In genomic region chr11:69370984-69371709, GRCh38 we compare ENCODE assay signal across 19 cellular contexts.
DNase-seq lines count a peak whose midpoint lies in the region; ATAC-seq and TF ChIP-seq lines count a peak whose summit lies in the region.
"Had no signal": no experiment of that assay in that cellular context is flagged by ENCODE, and none has a peak within 500 bp of the region (broad histone marks: within the 10 kb centered on the region; RNA-seq: fewer than 3 reads in every experiment).

No MANE protein-coding gene starts in this region.

- POLR2A ChIA-PET in activated naive CD8-positive, alpha-beta T cell treated with anti-CD3 and anti-CD28 coated beads, Interleukin-2, amount 10 ng/mL, durations not matched to agents 7 days and 5 days (lab: Charles Lee) = no interaction called here

- H3K4me3 Mint-ChIP-seq in activated naive CD8-positive, alpha-beta T cell treated with anti-CD3 and anti-CD28 coated beads, Interleukin-2, amount 10 ng/mL, durations not matched to agents 7 days and 5 days = no peak overlapping the region
- no peak overlapping the region for H3K4me3 Mint-ChIP-seq in activated naive CD8-positive, alpha-beta T cell treated with anti-CD3 and anti-CD28 coated beads for 36 hours
- H3K4me3 Mint-ChIP-seq in chondrocyte (ENCODE audit: unreplicated experiment) = no peak overlapping the region
- H3K4me3 Mint-ChIP-seq: B cell; CD8-positive, alpha-beta T cell; HFFc6 had no signal

- DNase-seq in activated naive CD8-positive, alpha-beta T cell treated with anti-CD3 and anti-CD28 coated beads, Interleukin-2, amount 10 ng/mL, durations not matched to agents 7 days and 5 days = peak; percentile 8
- no peak for DNase-seq in activated naive CD8-positive, alpha-beta T cell treated with anti-CD3 and anti-CD28 coated beads for 36 hours
- DNase-seq in chondrocyte (ENCODE audit: low spot score) = peak; percentile 80
- DNase-seq in left lobe of liver (ENCODE audit: low spot score) = peak; percentile 34
- DNase-seq in stimulated activated CD8-positive, alpha-beta memory T cell treated with anti-CD3 and anti-CD28 coated beads, Interleukin-4, amount 100 ng/mL, for 48 hours = peak; percentile 10
- no peak for DNase-seq in CD1c-positive myeloid dendritic cell (ENCODE audit: extremely low spot score)
- DNase-seq in stimulated activated CD4-positive, alpha-beta T cell treated with anti-CD3 and anti-CD28 coated beads, Interleukin-15, amount 100 ng/mL, for 24 hours = no peak
- no peak for DNase-seq in omental fat pad (ENCODE audit: low spot score)
- DNase-seq: GOT3, HFFc6, NCI-H1048, NCI-H146, NCI-H2227 treated with DMSO at 0.1 percent for 48 hours, NCI-H526, OCI-M1, RPMI8226 had no signal

- TF ChIP-seq CTCF in chondrocyte (IDR thresholded peaks at IDR 0.05) (no peak), omental fat pad (IDR thresholded peaks at IDR 0.05) (no peak)

- no peak overlapping the region for H3K27ac Mint-ChIP-seq in activated naive CD8-positive, alpha-beta T cell treated with anti-CD3 and anti-CD28 coated beads, Interleukin-2, amount 10 ng/mL, durations not matched to agents 7 days and 5 days
- no peak overlapping the region for H3K27ac Mint-ChIP-seq in activated naive CD8-positive, alpha-beta T cell treated with anti-CD3 and anti-CD28 coated beads for 36 hours
- H3K27ac Mint-ChIP-seq in chondrocyte (ENCODE audit: unreplicated experiment) = no peak overlapping the region
- H3K27ac Mint-ChIP-seq: B cell; CD8-positive, alpha-beta T cell; HFFc6 had no signal

- no peaks in the 10 kb centered on the region for H3K4me1 Mint-ChIP-seq in activated naive CD8-positive, alpha-beta T cell treated with anti-CD3 and anti-CD28 coated beads, Interleukin-2, amount 10 ng/mL, durations not matched to agents 7 days and 5 days
- H3K4me1 Mint-ChIP-seq in activated naive CD8-positive, alpha-beta T cell treated with anti-CD3 and anti-CD28 coated beads for 36 hours = peaks cover 3% of the 10 kb centered on the region
- H3K4me1 Mint-ChIP-seq in chondrocyte (ENCODE audit: low read depth) = peaks cover 6% of the 10 kb centered on the region
- H3K4me1 Mint-ChIP-seq: B cell had no signal

- ATAC-seq in activated naive CD8-positive, alpha-beta T cell treated with anti-CD3 and anti-CD28 coated beads, Interleukin-2, amount 10 ng/mL, durations not matched to agents 7 days and 5 days (ENCODE audit: low read depth) = no peak
- ATAC-seq in left lobe of liver = no peak
- ATAC-seq in omental fat pad (ENCODE audit: low FRiP score) = no peak
- ATAC-seq: CD8-positive, alpha-beta T cell; K562 had no signal

- peaks cover 1% of the 10 kb centered on the region for H3K36me3 Mint-ChIP-seq in activated naive CD8-positive, alpha-beta T cell treated with anti-CD3 and anti-CD28 coated beads, Interleukin-2, amount 10 ng/mL, durations not matched to agents 7 days and 5 days
- no peaks in the 10 kb centered on the region for H3K36me3 Mint-ChIP-seq in activated naive CD8-positive, alpha-beta T cell treated with anti-CD3 and anti-CD28 coated beads for 36 hours
- no peaks in the 10 kb centered on the region for H3K36me3 Mint-ChIP-seq in chondrocyte (ENCODE audit: low read depth)
- H3K36me3 Mint-ChIP-seq: CD8-positive, alpha-beta T cell had no signal

- peaks cover 2% of the 10 kb centered on the region for H3K9me3 Mint-ChIP-seq in activated naive CD8-positive, alpha-beta T cell treated with anti-CD3 and anti-CD28 coated beads, Interleukin-2, amount 10 ng/mL, durations not matched to agents 7 days and 5 days
- H3K9me3 Mint-ChIP-seq in activated naive CD8-positive, alpha-beta T cell treated with anti-CD3 and anti-CD28 coated beads for 36 hours = no peaks in the 10 kb centered on the region
- peaks cover 14% of the 10 kb centered on the region for H3K9me3 Mint-ChIP-seq in chondrocyte (ENCODE audit: low read depth)
- H3K9me3 Mint-ChIP-seq: CD8-positive, alpha-beta T cell had no signal

- H3K27me3 Mint-ChIP-seq in activated naive CD8-positive, alpha-beta T cell treated with anti-CD3 and anti-CD28 coated beads, Interleukin-2, amount 10 ng/mL, durations not matched to agents 7 days and 5 days = no peaks in the 10 kb centered on the region
- H3K27me3 Mint-ChIP-seq in activated naive CD8-positive, alpha-beta T cell treated with anti-CD3 and anti-CD28 coated beads for 36 hours = no peaks in the 10 kb centered on the region
- peaks cover 2% of the 10 kb centered on the region for H3K27me3 Mint-ChIP-seq in chondrocyte (ENCODE audit: low read depth)

Comparison
In these comparisons a context has a peak if more than half of its experiments do, and no peak if none do; other contexts are left out.
1. DNase-seq: peak in activated naive CD8-positive, alpha-beta T cell treated with anti-CD3 and anti-CD28 coated beads, Interleukin-2, amount 10 ng/mL, durations not matched to agents 7 days and 5 days (single experiment), chondrocyte (single experiment), left lobe of liver (single experiment) and stimulated activated CD8-positive, alpha-beta memory T cell treated with anti-CD3 and anti-CD28 coated beads, Interleukin-4, amount 100 ng/mL, for 48 hours (single experiment); none in activated naive CD8-positive, alpha-beta T cell treated with anti-CD3 and anti-CD28 coated beads for 36 hours (single experiment), CD1c-positive myeloid dendritic cell (single experiment), stimulated activated CD4-positive, alpha-beta T cell treated with anti-CD3 and anti-CD28 coated beads, Interleukin-15, amount 100 ng/mL, for 24 hours (single experiment) and omental fat pad (single experiment).